Comparison of ENCODE assay signal across 16 cellular contexts in the genomic region with DNA sequence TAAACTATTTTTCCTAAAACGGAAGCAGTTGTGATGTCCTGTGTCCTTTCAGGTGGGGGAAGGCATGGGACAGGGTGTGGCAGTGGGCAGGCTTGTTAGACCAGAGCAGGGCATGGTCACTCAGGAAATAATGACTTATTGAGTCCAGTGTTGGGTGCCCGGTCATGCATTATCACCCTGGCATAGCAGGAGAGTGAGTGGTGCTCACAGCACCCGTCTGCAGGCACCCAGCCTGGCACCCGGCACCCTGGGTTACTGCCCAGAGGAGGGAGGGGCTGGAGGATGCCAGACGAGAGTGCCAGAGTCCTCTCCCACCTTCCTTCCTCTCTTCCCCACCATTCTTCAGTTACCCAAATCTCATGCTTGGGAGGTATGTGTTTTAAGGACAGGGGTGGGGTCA. TPM values are rescaled to one million over a fixed set of nuclear protein-coding genes. Genes with fewer than 3 reads are reported as not detected.
DNase-seq lines count a peak whose midpoint lies in the region; ATAC-seq and TF ChIP-seq lines count a peak whose summit lies in the region.
"Had no signal": no experiment of that assay in that cellular context is flagged by ENCODE, and none has a peak within 500 bp of the region (broad histone marks: within the 10 kb centered on the region; RNA-seq: fewer than 3 reads in every experiment).

No MANE protein-coding gene starts in this region.

- no peak overlapping the region for H3K4me3 Mint-ChIP-seq in activated CD4-positive, alpha-beta memory T cell treated with anti-CD3 and anti-CD28 coated beads, Interleukin-2, amount 10 ng/mL, durations not matched to agents 7 days and 5 days
- H3K4me3 Mint-ChIP-seq: activated naive CD4-positive, alpha-beta T cell treated with anti-CD3 and anti-CD28 coated beads, Interleukin-2, amount 10 ng/mL, durations not matched to agents 7 days and 5 days; CD4-positive, alpha-beta T cell; central memory CD8-positive, alpha-beta T cell had no signal

- WGBS in heart right ventricle, 2 donors: 45 to 48% methylated on average over 5 of the region's 5 CpGs

- intact Hi-C loops in heart right ventricle (cut with DNase I) (loop anchor here in 7 of 10 donors (5.0 to 10.0 kb wide), 4 partner anchors 57 to 102 kb away; a partner anchor contains a TSS), Right ventricle myocardium superior (cut with DNase I) (loop anchor here (5.0 kb wide), 2 partner anchors 57 to 202 kb away; a partner anchor contains a TSS), vagina (cut with DNase I) (loop anchor here (5.0 to 10.0 kb wide), 2 partner anchors 57 to 110 kb away; a partner anchor contains a TSS)

- peak in 1 of 2 donors; percentile 40 for DNase-seq in heart right ventricle
- no peak for DNase-seq in Right ventricle myocardium superior
- DNase-seq in right atrium auricular region (ENCODE audit: low spot score): no peak
- DNase-seq in renal cortical epithelial cell (ENCODE audit: low read depth): peak; percentile 53
- DNase-seq in vagina (ENCODE audit: extremely low spot score in 2 of 2): no peak
- no peak for DNase-seq in NOMO-1 (lab: John Stamatoyannopoulos, UW; ENCODE audit: unreplicated experiment in 2 of 2)
- no peak for DNase-seq in activated CD4-positive, alpha-beta memory T cell treated with anti-CD3 and anti-CD28 coated beads, Interleukin-2, amount 10 ng/mL, durations not matched to agents 7 days and 5 days
- DNase-seq in HUDEP-2 (lab: John Stamatoyannopoulos, UW; ENCODE audit: unreplicated experiment in 76 of 76): no peak
- DNase-seq: activated CD4-positive, CD25-positive, alpha-beta regulatory T cell; activated CD8-positive, alpha-beta memory T cell treated with anti-CD3 and anti-CD28 coated beads, Interleukin-2, amount 50 U/mL, for 4 hours; activated naive CD4-positive, alpha-beta T cell treated with anti-CD3 and anti-CD28 coated beads, Interleukin-2, amount 10 ng/mL, durations not matched to agents 7 days and 5 days; CD4-positive, alpha-beta T cell; Kasumi-1; NCI-H1694; NCI-H524 treated with DMSO at 0.1 percent for 48 hours had no signal

- H3K27me3 Mint-ChIP-seq in activated CD4-positive, alpha-beta memory T cell treated with anti-CD3 and anti-CD28 coated beads, Interleukin-2, amount 10 ng/mL, durations not matched to agents 7 days and 5 days: no peaks in the 10 kb centered on the region
- H3K27me3 Mint-ChIP-seq: CD4-positive, alpha-beta T cell; central memory CD8-positive, alpha-beta T cell had no signal

- peak in 5 of 8 donors; percentile 1 to 35 (median 4) for ATAC-seq in heart right ventricle
- no peak for ATAC-seq in Right ventricle myocardium superior (ENCODE audit: poor library complexity)

- no peak for TF ChIP-seq POLR2A in vagina (IDR thresholded peaks at IDR 0.05)

- H3K36me3 ChIP-seq in heart right ventricle (peaks cover 0 to 32% (median 4%) of the 10 kb centered on the region in 9 donors), right atrium auricular region (peaks cover 12% of the 10 kb centered on the region), vagina (peaks cover 0 to 3% of the 10 kb centered on the region in 2 donors)

- no peak for TF ChIP-seq CTCF in heart right ventricle (IDR thresholded peaks at IDR 0.05)
- no peak for TF ChIP-seq CTCF in right atrium auricular region (IDR thresholded peaks at IDR 0.05)
- no peak for TF ChIP-seq CTCF in vagina (IDR thresholded peaks at IDR 0.05)

- H3K27ac ChIP-seq in heart right ventricle: peak overlapping the region; percentile 14 to 93 (median 85)
- peak overlapping the region; percentile 88 to 94 for H3K27ac ChIP-seq in right atrium auricular region
- peak overlapping the region; percentile 86 for H3K27ac ChIP-seq in vagina

- H3K27me3 ChIP-seq in heart right ventricle: no peaks in the 10 kb centered on the region
- no peaks in the 10 kb centered on the region for H3K27me3 ChIP-seq in right atrium auricular region
- no peaks in the 10 kb centered on the region for H3K27me3 ChIP-seq in vagina

- no peaks in the 10 kb centered on the region for H3K9me3 Mint-ChIP-seq in activated CD4-positive, alpha-beta memory T cell treated with anti-CD3 and anti-CD28 coated beads, Interleukin-2, amount 10 ng/mL, durations not matched to agents 7 days and 5 days
- H3K9me3 Mint-ChIP-seq: activated naive CD4-positive, alpha-beta T cell treated with anti-CD3 and anti-CD28 coated beads, Interleukin-2, amount 10 ng/mL, durations not matched to agents 7 days and 5 days; CD4-positive, alpha-beta T cell; central memory CD8-positive, alpha-beta T cell had no signal

- POLR2A ChIA-PET in activated CD4-positive, alpha-beta memory T cell treated with anti-CD3 and anti-CD28 coated beads, Interleukin-2, amount 10 ng/mL, durations not matched to agents 7 days and 5 days (lab: Charles Lee): no interaction called here

- peaks cover 7% of the 10 kb centered on the region for H3K4me1 Mint-ChIP-seq in activated CD4-positive, alpha-beta memory T cell treated with anti-CD3 and anti-CD28 coated beads, Interleukin-2, amount 10 ng/mL, durations not matched to agents 7 days and 5 days
- H3K4me1 Mint-ChIP-seq: central memory CD8-positive, alpha-beta T cell had no signal

- H3K9me3 ChIP-seq in heart right ventricle (no peaks in the 10 kb centered on the region), right atrium auricular region (no peaks in the 10 kb centered on the region), vagina (no peaks in the 10 kb centered on the region)

- H3K4me3 ChIP-seq in heart right ventricle (no peak overlapping the region), right atrium auricular region (no peak overlapping the region), vagina (no peak overlapping the region)

- H3K4me1 ChIP-seq in heart right ventricle (peaks cover 20 to 90% (median 50%) of the 10 kb centered on the region in 9 donors), right atrium auricular region (peaks cover 0 to 89% of the 10 kb centered on the region in 2 donors), vagina (peaks cover 53% of the 10 kb centered on the region)

- no peaks in the 10 kb centered on the region for H3K36me3 Mint-ChIP-seq in activated CD4-positive, alpha-beta memory T cell treated with anti-CD3 and anti-CD28 coated beads, Interleukin-2, amount 10 ng/mL, durations not matched to agents 7 days and 5 days (ENCODE audit: low read depth)
- H3K36me3 Mint-ChIP-seq: activated naive CD4-positive, alpha-beta T cell treated with anti-CD3 and anti-CD28 coated beads, Interleukin-2, amount 10 ng/mL, durations not matched to agents 7 days and 5 days had no signal

- CTCF ChIA-PET in activated CD4-positive, alpha-beta memory T cell treated with anti-CD3 and anti-CD28 coated beads, Interleukin-2, amount 10 ng/mL, durations not matched to agents 7 days and 5 days (lab: Charles Lee): no interaction called here

- no peak overlapping the region for H3K27ac Mint-ChIP-seq in activated CD4-positive, alpha-beta memory T cell treated with anti-CD3 and anti-CD28 coated beads, Interleukin-2, amount 10 ng/mL, durations not matched to agents 7 days and 5 days
- H3K27ac Mint-ChIP-seq: activated naive CD4-positive, alpha-beta T cell treated with anti-CD3 and anti-CD28 coated beads, Interleukin-2, amount 10 ng/mL, durations not matched to agents 7 days and 5 days; CD4-positive, alpha-beta T cell had no signal

RNA-seq across cellular contexts. Expression of a gene that starts 59.1 kb away (rescaled TPM):
- 10 to 100 TPM; 24.8 to 51.0 (median 43.4) TPM for total RNA-seq in heart right ventricle
- polyA plus RNA-seq in heart right ventricle: 10 to 100 TPM; 96.2 to 98.2 TPM
- 36.5 TPM for total RNA-seq in Right ventricle myocardium superior
- total RNA-seq in right atrium auricular region: 100 to 1,000 TPM in 1 of 2 donors, 10 to 100 TPM in 1; 67.5 to 103 TPM
- total RNA-seq in renal cortical epithelial cell: 13.9 and 17.8 TPM in 2 replicates
- 41.5 TPM for total RNA-seq in vagina
- total RNA-seq in activated CD4-positive, alpha-beta memory T cell treated with anti-CD3 and anti-CD28 coated beads, Interleukin-2, amount 10 ng/mL, durations not matched to agents 7 days and 5 days: 1 to 10 TPM; 7.4 to 8.5 TPM
